10 cellular contexts compared by ENCODE assay signal in genomic region chr2:26849056-26850001, GRCh38. TPM values are rescaled to one million over a fixed set of nuclear protein-coding genes. Genes with fewer than 3 reads are reported as not detected.
DNase-seq lines count a peak whose midpoint lies in the region; ATAC-seq and TF ChIP-seq lines count a peak whose summit lies in the region.
"Had no signal": no experiment of that assay in that cellular context is flagged by ENCODE, and none has a peak within 500 bp of the region (broad histone marks: within the 10 kb centered on the region; RNA-seq: fewer than 3 reads in every experiment).

No MANE protein-coding gene starts in this region.

- H3K9me3 ChIP-seq in T-helper 17 cell (ENCODE audit: control insufficient read depth, low read length, poor library complexity, severe bottlenecking) (no peaks in the 10 kb centered on the region), stomach (no peaks in the 10 kb centered on the region)

- no peaks in the 10 kb centered on the region for H3K36me3 Mint-ChIP-seq in T-helper 17 cell (ENCODE audit: low read depth)

- H3K4me1 Mint-ChIP-seq in T-helper 17 cell = peaks cover 8% of the 10 kb centered on the region

- DNase-seq in activated T-cell treated with anti-CD3 and anti-CD28 coated beads for 1 hour (ENCODE audit: low read depth) = peak; percentile 3
- DNase-seq in activated T-cell treated with anti-CD3 and anti-CD28 coated beads for 4 hours = no peak
- peak in 1 of 3 donors; percentile 10 for DNase-seq in T-helper 17 cell
- peak in 38 of 42 donors; percentile 9 to 66 (median 46) for DNase-seq in head of caudate nucleus
- DNase-seq in stomach = no peak
- no peak for DNase-seq in HCEC 1CT

- no peak for TF ChIP-seq CTCF in stomach (IDR thresholded peaks at IDR 0.05)

- H3K4me3 ChIP-seq in stomach = peak overlapping the region in 3 of 4 donors; percentile 38 to 46 (median 40)

- TF ChIP-seq POLR2A in stomach (IDR thresholded peaks at IDR 0.05) = no peak

- 1 to 3% (median 2%) methylated on average over 46 to 76 of the region's 76 CpGs for WGBS in stomach, 5 donors

- peak overlapping the region; percentile 89 for H3K4me3 Mint-ChIP-seq in T-helper 17 cell

- no peak overlapping the region for H3K27ac Mint-ChIP-seq in T-helper 17 cell

- ATAC-seq in T-helper 17 cell = no peak
- ATAC-seq in HG03439 (IDR thresholded peaks at IDR 0.05; ENCODE audit: unreplicated experiment) = no peak
- ATAC-seq in GM18498 (IDR thresholded peaks at IDR 0.05; ENCODE audit: unreplicated experiment) = no peak

- peaks cover 44% of the 10 kb centered on the region for H3K27me3 Mint-ChIP-seq in T-helper 17 cell

- H3K27ac ChIP-seq in stomach = no peak overlapping the region

- peaks cover 32 to 99% (median 77%) of the 10 kb centered on the region in 3 donors for H3K27me3 ChIP-seq in stomach

- intact Hi-C loops in head of caudate nucleus (cut with DNase I) = loop anchor here (2.0 to 5.0 kb wide), 2 partner anchors 73 to 93 kb away; no protein-coding TSS in a partner anchor
- intact Hi-C loops in stomach (cut with DNase I; ENCODE audit: low total_unique reads) = loop anchor here (5.0 kb wide), 1 partner anchor 93 kb away; no protein-coding TSS in a partner anchor

- no peaks in the 10 kb centered on the region for H3K36me3 ChIP-seq in stomach

- TF ChIP-seq EP300 in stomach (IDR thresholded peaks at IDR 0.05) = no peak

- peaks cover 32 to 40% (median 37%) of the 10 kb centered on the region in 4 donors for H3K4me1 ChIP-seq in stomach

RNA-seq across cellular contexts. Expression of gene DPYSL5, which starts 1.4 kb away (rescaled TPM):
- total RNA-seq in T-helper 17 cell (not detected), stomach (under 1 TPM in 1 of 5 donors, not detected in 4; 0.55 TPM)
- polyA plus RNA-seq in stomach = under 1 TPM in 1 of 3 donors, not detected in 2; 0.06 TPM
- total RNA-seq: aorta, renal cortical epithelial cell had no signal
- polyA plus RNA-seq: aorta had no signal

Comparison
In these comparisons a context has a peak if more than half of its experiments do, and no peak if none do; other contexts are left out.
1. DNase-seq: peak in activated T-cell treated with anti-CD3 and anti-CD28 coated beads for 1 hour (single experiment) and head of caudate nucleus (38 of 42); none in activated T-cell treated with anti-CD3 and anti-CD28 coated beads for 4 hours (single experiment), stomach (single experiment) and HCEC 1CT (single experiment).